In genomic region chr19:8304841-8305621, GRCh38 we compare ENCODE assay signal across 8 cellular contexts. TPM values are rescaled to one million over a fixed set of nuclear protein-coding genes. Genes with fewer than 3 reads are reported as not detected.
A peak's percentile ranks its signal among the peaks of the same experiment; 100 is the strongest.
DNase-seq lines count a peak whose midpoint lies in the region; TF ChIP-seq lines count a peak whose summit lies in the region.

No MANE protein-coding gene starts in this region.

- H4K20me1 ChIP-seq in BLaER1 treated with 17β-estradiol and CSF1 and Interleukin-3, amounts not matched to agents 10 nM and 100 nM: peaks cover 0 to 72% (median 57%) of the 10 kb centered on the region in 11 experiments; a peak in 17 of 22 replicates

- no peak overlapping the region for H2BK15ac ChIP-seq in mesendoderm (replicated peaks; ENCODE audit: low read depth)

- no peak overlapping the region for H2BK5ac ChIP-seq in mesendoderm (ENCODE audit: low read length)

- peaks cover 39% of the 10 kb centered on the region for H3K4me1 Mint-ChIP-seq in activated naive CD4-positive, alpha-beta T cell treated with anti-CD3 and anti-CD28 coated beads for 36 hours (ENCODE audit: low read depth)

- no peak overlapping the region for H3K18ac ChIP-seq in mesendoderm (ENCODE audit: low read length)

- H3K9me3 Mint-ChIP-seq in activated naive CD4-positive, alpha-beta T cell treated with anti-CD3 and anti-CD28 coated beads for 36 hours: no peaks in the 10 kb centered on the region

- H3K79me1 ChIP-seq in mesendoderm (ENCODE audit: low read length): peaks cover 6% of the 10 kb centered on the region

- no peaks in the 10 kb centered on the region for H3K9me3 ChIP-seq in BLaER1 treated with 17β-estradiol and CSF1 and Interleukin-3, amounts not matched to agents 10 nM and 100 nM (replicated peaks in 1 of 11)
- no peaks in the 10 kb centered on the region for H3K9me3 ChIP-seq in HEK293 (ENCODE audit: control insufficient read depth, insufficient read depth, low read depth, low read length)

- POLR2A ChIA-PET in HEK293 (lab: Yijun Ruan, JAX): interaction anchor here (0.6 to 1.1 kb wide), 4 partner anchors 9 to 57 kb away, joined by 3 to 4 read pairs (median 4); partner anchors contain the start of genes NDUFA7 and RPS28

- peak overlapping the region in 7 of 11 experiments; percentile 23 to 100 (median 98); a peak in 11 of 22 replicates for H3K4me2 ChIP-seq in BLaER1 treated with 17β-estradiol and CSF1 and Interleukin-3, amounts not matched to agents 10 nM and 100 nM
- no peak overlapping the region for H3K4me2 ChIP-seq in mesendoderm (ENCODE audit: low read length)

- peaks cover 7 to 61% (median 50%) of the 10 kb centered on the region in 11 experiments; a peak in 20 of 22 replicates for H3K36me3 ChIP-seq in BLaER1 treated with 17β-estradiol and CSF1 and Interleukin-3, amounts not matched to agents 10 nM and 100 nM
- peaks cover 0 to 26% of the 10 kb centered on the region in 2 experiments; a peak in 2 of 3 replicates for H3K36me3 ChIP-seq in HEK293 (ENCODE audit: control insufficient read depth in 2 of 2, insufficient read depth in 1 of 2, low read length in 2 of 2)
- no peaks in the 10 kb centered on the region for H3K36me3 ChIP-seq in mesendoderm (ENCODE audit: control insufficient read depth, insufficient read depth, low read length)

- H3K36me3 Mint-ChIP-seq in activated naive CD4-positive, alpha-beta T cell treated with anti-CD3 and anti-CD28 coated beads for 36 hours (ENCODE audit: low read depth): peaks cover 27% of the 10 kb centered on the region

- no peak overlapping the region for H3K27ac Mint-ChIP-seq in activated naive CD4-positive, alpha-beta T cell treated with anti-CD3 and anti-CD28 coated beads for 36 hours

- H3K9ac ChIP-seq in BLaER1 treated with 17β-estradiol and CSF1 and Interleukin-3, amounts not matched to agents 10 nM and 100 nM: peak overlapping the region in 1 of 11 experiments; percentile 96; a peak in 2 of 22 replicates
- H3K9ac ChIP-seq in mesendoderm (ENCODE audit: low read length): no peak overlapping the region

- WGBS in mesendoderm (ENCODE audit: extremely low coverage, insufficient coverage, low lambda C conversion rate): no CpG with 5 or more reads among the region's 33 CpGs

- no peak overlapping the region for H2AK5ac ChIP-seq in mesendoderm (ENCODE audit: low read length)

- H3K4me3 Mint-ChIP-seq in activated naive CD4-positive, alpha-beta T cell treated with anti-CD3 and anti-CD28 coated beads for 36 hours: no peak overlapping the region

- intact Hi-C loops in activated naive CD4-positive, alpha-beta T cell treated with anti-CD3 and anti-CD28 coated beads for 36 hours (cut with micrococcal nuclease): loop anchor here (5.0 kb wide), 1 partner anchor 38 kb away; no protein-coding TSS in a partner anchor

- no peaks in the 10 kb centered on the region for H3K27me3 Mint-ChIP-seq in activated naive CD4-positive, alpha-beta T cell treated with anti-CD3 and anti-CD28 coated beads for 36 hours (ENCODE audit: low read depth)

- H4K5ac ChIP-seq in mesendoderm (ENCODE audit: low read length): no peak overlapping the region

- no peak overlapping the region for H2BK120ac ChIP-seq in mesendoderm (ENCODE audit: low read depth, low read length)

- H3K4me1 ChIP-seq in BLaER1 treated with 17β-estradiol and CSF1 and Interleukin-3, amounts not matched to agents 10 nM and 100 nM: peaks cover 19 to 68% (median 53%) of the 10 kb centered on the region in 10 experiments
- H3K4me1 ChIP-seq in HEK293 (ENCODE audit: control insufficient read depth, insufficient read depth, low read length) (no peaks in the 10 kb centered on the region), mesendoderm (ENCODE audit: control insufficient read depth, low read depth, low read length) (no peaks in the 10 kb centered on the region)

- H3K56ac ChIP-seq in mesendoderm (ENCODE audit: low read length): peak overlapping the region; percentile 15

- no peak for TF ChIP-seq CTCF in HEK293 (tag by site-specific recombination; IDR thresholded peaks at IDR 0.05)
- no peak for TF ChIP-seq CTCF in coronary artery (IDR thresholded peaks at IDR 0.05)

- H3K27ac ChIP-seq in BLaER1 treated with 17β-estradiol and CSF1 and Interleukin-3, amounts not matched to agents 10 nM and 100 nM: no peak overlapping the region
- no peak overlapping the region for H3K27ac ChIP-seq in HEK293 (ENCODE audit: extremely low read depth, low read depth, low read length)
- H3K27ac ChIP-seq in mesendoderm (ENCODE audit: low read depth, low read length): no peak overlapping the region
- H3K27ac ChIP-seq in coronary artery: no peak overlapping the region

- H3K79me2 ChIP-seq in mesendoderm (ENCODE audit: control insufficient read depth, insufficient read depth, low read length): peaks cover 2% of the 10 kb centered on the region

- no peak overlapping the region for H3K4me3 ChIP-seq in BLaER1 treated with 17β-estradiol and CSF1 and Interleukin-3, amounts not matched to agents 10 nM and 100 nM
- H3K4me3 ChIP-seq in HEK293 (ENCODE audit: low read depth, low read length): no peak overlapping the region
- H3K4me3 ChIP-seq in mesendoderm (ENCODE audit: low read length): no peak overlapping the region
- no peak overlapping the region for H3K4me3 ChIP-seq in coronary artery

- H3K23ac ChIP-seq in mesendoderm (ENCODE audit: low read length): no peak overlapping the region

- DNase-seq in activated naive CD4-positive, alpha-beta T cell treated with anti-CD3 and anti-CD28 coated beads for 36 hours: peak; percentile 11
- DNase-seq in mesendoderm: peak; percentile 82
- no peak for DNase-seq in hippocampal formation (lab: John Stamatoyannopoulos, UW)
- DNase-seq in NCI-H226: no peak
- no peak for DNase-seq in coronary artery (ENCODE audit: low spot score)
- DNase-seq in HK-2 (ENCODE audit: unreplicated experiment): no peak

- CTCF ChIA-PET in HEK293 (lab: Yijun Ruan, JAX): interaction anchor here (0.5 to 0.7 kb wide), 4 partner anchors 36 to 484 kb away, joined by 3 to 4 read pairs (median 4); no protein-coding TSS in a partner anchor
- CTCF ChIA-PET in activated naive CD4-positive, alpha-beta T cell treated with anti-CD3 and anti-CD28 coated beads for 36 hours (lab: Charles Lee): interaction anchor here (1.3 kb wide), 1 partner anchor 38 kb away, joined by 5 read pairs; no protein-coding TSS in a partner anchor

- H3K4ac ChIP-seq in mesendoderm (ENCODE audit: low read depth, low read length): no peak overlapping the region

- H3K27me3 ChIP-seq in BLaER1 treated with 17β-estradiol and CSF1 and Interleukin-3, amounts not matched to agents 10 nM and 100 nM: peaks cover 0 to 64% (median 0%) of the 10 kb centered on the region in 11 experiments; a peak in 5 of 22 replicates
- no peaks in the 10 kb centered on the region for H3K27me3 ChIP-seq in mesendoderm (ENCODE audit: insufficient read depth, low read length, poor library complexity)

- no peak overlapping the region for H4K8ac ChIP-seq in mesendoderm (ENCODE audit: low read depth, low read length)

TF ChIP-seq in HEK293, 187 proteins besides CTCF, POLR2A, EP300 and RAD21 (continues in another document):
- no peak for TF ChIP-seq ZNF391 (tag by site-specific recombination; IDR thresholded peaks at IDR 0.05; ENCODE audit: borderline replicate concordance, low read depth)
- TF ChIP-seq ZNF768 (tag by site-specific recombination; IDR thresholded peaks at IDR 0.05): no peak
- peak; percentile 23; the same call in 1 of the 2 replicates for TF ChIP-seq KLF8 (tag by site-specific recombination; IDR thresholded peaks at IDR 0.05)
- no peak for TF ChIP-seq ZNF513 (tag by site-specific recombination; IDR thresholded peaks at IDR 0.05)
- 0 out of 2 replicates have a peak, but pooled peaks have one; percentile 24 for TF ChIP-seq PATZ1 (tag by site-specific recombination; IDR thresholded peaks at IDR 0.05)

RNA-seq across cellular contexts. Expression of gene CD320, which starts 3.1 kb away (rescaled TPM):
- 10 to 100 TPM; 37.6 to 40.1 TPM for total RNA-seq in activated naive CD4-positive, alpha-beta T cell treated with anti-CD3 and anti-CD28 coated beads for 36 hours
- polyA plus RNA-seq in mesendoderm (2013, experiment 1 of 2): 44.9 TPM
- polyA plus RNA-seq in mesendoderm (2013, experiment 2 of 2): 45.2 TPM

RNA-seq across cellular contexts. Expression of gene NDUFA7, which starts 16.1 kb away (rescaled TPM):
- 100 to 1,000 TPM in 1 of 2 experiments, 10 to 100 TPM in 1; 95.9 to 104 TPM for total RNA-seq in activated naive CD4-positive, alpha-beta T cell treated with anti-CD3 and anti-CD28 coated beads for 36 hours
- polyA plus RNA-seq in mesendoderm (2013, experiment 1 of 2): 140 TPM
- 141 TPM for polyA plus RNA-seq in mesendoderm (2013, experiment 2 of 2)

RNA-seq across cellular contexts. Expression of gene RPS28, which starts 16.3 kb away (rescaled TPM):
- total RNA-seq in activated naive CD4-positive, alpha-beta T cell treated with anti-CD3 and anti-CD28 coated beads for 36 hours: 1,000 to 10,000 TPM; 2,814 to 3,007 TPM
- 1,804 TPM for polyA plus RNA-seq in mesendoderm (2013, experiment 1 of 2)
- polyA plus RNA-seq in mesendoderm (2013, experiment 2 of 2): 1,761 TPM

RNA-seq across cellular contexts. Expression of gene KANK3, which starts 38.0 kb away (rescaled TPM):
- under 1 TPM; 0.17 to 0.36 TPM for total RNA-seq in activated naive CD4-positive, alpha-beta T cell treated with anti-CD3 and anti-CD28 coated beads for 36 hours
- 0.41 TPM for polyA plus RNA-seq in mesendoderm (2013, experiment 1 of 2)
- polyA plus RNA-seq in mesendoderm (2013, experiment 2 of 2): 0.50 TPM

RNA-seq across cellular contexts. Expression of gene ANGPTL4, which starts 58.9 kb away (rescaled TPM):
- not detected for total RNA-seq in activated naive CD4-positive, alpha-beta T cell treated with anti-CD3 and anti-CD28 coated beads for 36 hours
- polyA plus RNA-seq in mesendoderm (2013, experiment 1 of 2): 0.22 TPM
- 0.18 TPM for polyA plus RNA-seq in mesendoderm (2013, experiment 2 of 2)

Comparison
In these comparisons a context has a peak if more than half of its experiments do, and no peak if none do; other contexts are left out.
1. DNase-seq: peak in activated naive CD4-positive, alpha-beta T cell treated with anti-CD3 and anti-CD28 coated beads for 36 hours (single experiment) and mesendoderm (single experiment); none in hippocampal formation (0 of 2), NCI-H226 (single experiment), coronary artery (single experiment) and HK-2 (single experiment).